Comparison of ENCODE assay signal across 11 cellular contexts in genomic region chr3:9087831-9088413, GRCh38.
A peak's percentile ranks its signal among the peaks of the same experiment; 100 is the strongest.
DNase-seq lines count a peak whose midpoint lies in the region; ATAC-seq and TF ChIP-seq lines count a peak whose summit lies in the region.
"Had no signal": no experiment of that assay in that cellular context is flagged by ENCODE, and none has a peak within 500 bp of the region (broad histone marks: within the 10 kb centered on the region; RNA-seq: fewer than 3 reads in every experiment).

No MANE protein-coding gene starts in this region.

- H3K18ac ChIP-seq in H9 (ENCODE audit: insufficient read length, low read depth, low read length): no peak overlapping the region

- H3K27me3 Mint-ChIP-seq in H9 (ENCODE audit: low read depth): no peaks in the 10 kb centered on the region
- H3K27me3 Mint-ChIP-seq in WTC11 (ENCODE audit: low read depth): no peaks in the 10 kb centered on the region; the same call in 1 of the 2 replicates
- no peaks in the 10 kb centered on the region for H3K27me3 Mint-ChIP-seq in type B pancreatic cell
- H3K27me3 Mint-ChIP-seq: activated naive CD8-positive, alpha-beta T cell had no signal

- H3K27ac Mint-ChIP-seq in H9 (no peak overlapping the region; a peak in 1 of 7 replicates), WTC11 (no peak overlapping the region), type B pancreatic cell (no peak overlapping the region)
- H3K27ac Mint-ChIP-seq: activated CD8-positive, alpha-beta T cell treated with anti-CD3 and anti-CD28 coated beads, Interleukin-2, amount 10 ng/mL, durations not matched to agents 7 days and 5 days; activated naive CD8-positive, alpha-beta T cell had no signal

- no peak overlapping the region for H2BK120ac ChIP-seq in H9 (ENCODE audit: low read depth, low read length, poor library complexity, severe bottlenecking)

- H3K36me3 Mint-ChIP-seq in H9 (ENCODE audit: insufficient read depth in 1 of 3, low read depth in 3 of 3) (peaks cover 0 to 1% (median 0%) of the 10 kb centered on the region in 3 experiments; a peak in 2 of 7 replicates), WTC11 (no peaks in the 10 kb centered on the region), type B pancreatic cell (no peaks in the 10 kb centered on the region)
- H3K36me3 Mint-ChIP-seq: activated naive CD8-positive, alpha-beta T cell had no signal

- H3K9ac ChIP-seq in H9 (ENCODE audit: extremely low read depth, insufficient read length, low read length): no peak overlapping the region

- no peaks in the 10 kb centered on the region for H3K23me2 ChIP-seq in H9 (ENCODE audit: insufficient read length, low read depth, low read length, poor library complexity, severe bottlenecking)

- H3K79me2 ChIP-seq in H9 (ENCODE audit: insufficient read depth, low read length): no peaks in the 10 kb centered on the region

- no peak overlapping the region for H3K23ac ChIP-seq in H9 (ENCODE audit: insufficient read length, low read depth, low read length)

- H3K4me3 Mint-ChIP-seq in H9 (no peak overlapping the region), WTC11 (no peak overlapping the region), type B pancreatic cell (no peak overlapping the region)
- H3K4me3 Mint-ChIP-seq: activated CD8-positive, alpha-beta T cell treated with anti-CD3 and anti-CD28 coated beads, Interleukin-2, amount 10 ng/mL, durations not matched to agents 7 days and 5 days; activated naive CD8-positive, alpha-beta T cell had no signal

- H3K4me3 ChIP-seq in psoas muscle: no peak overlapping the region

- H3K9me3 ChIP-seq in H9 (ENCODE audit: control insufficient read depth, low read depth, low read length): no peaks in the 10 kb centered on the region
- H3K9me3 ChIP-seq in psoas muscle: no peaks in the 10 kb centered on the region
- H3K9me3 ChIP-seq: neutrophil had no signal

- no peak overlapping the region for H4K91ac ChIP-seq in H9 (ENCODE audit: insufficient read length, low read depth, low read length)

- H3T11ph ChIP-seq in H9 (ENCODE audit: low read length): no peak overlapping the region

- DNase-seq in H9 (no peak), WTC11 (ENCODE audit: low spot score) (no peak), left ventricle myocardium superior (no peak), psoas muscle (peak in 1 of 2 donors; percentile 25), type B pancreatic cell (ENCODE audit: extremely low spot score, unreplicated experiment) (no peak), 8988T (no peak)
- DNase-seq: activated CD8-positive, alpha-beta T cell treated with anti-CD3 and anti-CD28 coated beads, Interleukin-2, amount 10 ng/mL, durations not matched to agents 7 days and 5 days had no signal

- H4K20me1 ChIP-seq in H9 (ENCODE audit: control insufficient read depth, insufficient read depth, insufficient read length): no peaks in the 10 kb centered on the region

- ATAC-seq in WTC11 (peak; percentile 28; the same call in 1 of the 2 replicates), left ventricle myocardium superior (peak; percentile 80), psoas muscle (peak; percentile 32 to 72 (median 60)), GM18502 (IDR thresholded peaks at IDR 0.05; ENCODE audit: poor library complexity, unreplicated experiment) (no peak), HG02588 (IDR thresholded peaks at IDR 0.05; ENCODE audit: unreplicated experiment) (no peak)
- ATAC-seq: activated CD8-positive, alpha-beta T cell treated with anti-CD3 and anti-CD28 coated beads, Interleukin-2, amount 10 ng/mL, durations not matched to agents 7 days and 5 days had no signal

- POLR2A ChIA-PET in WTC11 (lab: Charles Lee): no interaction called here

- H3K14ac ChIP-seq in H9 (ENCODE audit: insufficient read depth, low read length): peak overlapping the region; percentile 54; the same call in 1 of the 2 replicates

- no peak overlapping the region for H3K56ac ChIP-seq in H9 (ENCODE audit: insufficient read length, low read depth, low read length)

- peaks cover 0 to 3% of the 10 kb centered on the region in 2 experiments; a peak in 2 of 5 replicates for H3K9me3 Mint-ChIP-seq in H9
- peaks cover 14% of the 10 kb centered on the region for H3K9me3 Mint-ChIP-seq in WTC11
- H3K9me3 Mint-ChIP-seq in type B pancreatic cell: no peaks in the 10 kb centered on the region

- no peaks in the 10 kb centered on the region for H3K27me3 ChIP-seq in H9 (ENCODE audit: insufficient read depth, low read length)
- H3K27me3 ChIP-seq in psoas muscle (ENCODE audit: insufficient read depth in 3 of 3, low read length in 2 of 3): no peaks in the 10 kb centered on the region
- H3K27me3 ChIP-seq: neutrophil had no signal

- H2AFZ ChIP-seq in H9 (ENCODE audit: low read length): no peak overlapping the region

- H3K27ac ChIP-seq in H9 (ENCODE audit: insufficient read length, low read depth, low read length) (no peak overlapping the region), psoas muscle (no peak overlapping the region)
- H3K27ac ChIP-seq: neutrophil had no signal

- H4K5ac ChIP-seq in H9 (ENCODE audit: insufficient read length, low read depth, low read length): no peak overlapping the region

- H3K79me1 ChIP-seq in H9 (ENCODE audit: insufficient read depth, low read depth, low read length, poor library complexity, severe bottlenecking): no peaks in the 10 kb centered on the region

- H3K4me1 ChIP-seq in H9 (ENCODE audit: insufficient read depth, low read length) (no peaks in the 10 kb centered on the region), psoas muscle (no peaks in the 10 kb centered on the region)

- no peak overlapping the region for H2BK5ac ChIP-seq in H9 (ENCODE audit: insufficient read length, low read length)

- no peak overlapping the region for H2AK5ac ChIP-seq in H9 (ENCODE audit: insufficient read length, low read length)

- H3K36me3 ChIP-seq in psoas muscle (ENCODE audit: insufficient read depth in 1 of 2, low read depth in 1 of 2): no peaks in the 10 kb centered on the region
- H3K36me3 ChIP-seq: neutrophil had no signal

- H3K4me1 Mint-ChIP-seq in H9 (peaks cover 9 to 15% of the 10 kb centered on the region in 2 experiments), WTC11 (peaks cover 9% of the 10 kb centered on the region), type B pancreatic cell (ENCODE audit: unreplicated experiment) (peaks cover 22% of the 10 kb centered on the region)

- WGBS in H9 (ENCODE audit: extremely low coverage, insufficient read length, low lambda C conversion rate): no CpG with 5 or more reads among the region's 8 CpGs
- 68 to 83% (median 75%) methylated on average over 8 of the region's 8 CpGs for WGBS in psoas muscle, 3 donors

- no peak overlapping the region for H2BK12ac ChIP-seq in H9 (ENCODE audit: insufficient read length, low read depth, low read length)

- no peak overlapping the region for H3K4me2 ChIP-seq in H9 (ENCODE audit: insufficient read depth, insufficient read length, low read length)

- no peak for TF ChIP-seq CTCF in H9 (conservative IDR thresholded peaks at IDR 0.05)
- TF ChIP-seq CTCF in WTC11 (IDR thresholded peaks at IDR 0.05): no peak
- no peak for TF ChIP-seq CTCF in psoas muscle (IDR thresholded peaks at IDR 0.05)
- no peak for TF ChIP-seq CTCF in type B pancreatic cell (conservative IDR thresholded peaks at IDR 0.05)

- no peak overlapping the region for H3K4ac ChIP-seq in H9 (ENCODE audit: low read depth, low read length)

- no peak overlapping the region for H2BK15ac ChIP-seq in H9 (ENCODE audit: low read depth, low read length)

- intact Hi-C loops in left ventricle myocardium superior (cut with micrococcal nuclease) (no loop called here), psoas muscle (cut with DNase I) (loop anchor here in 1 of 2 donors (5.0 kb wide), 1 partner anchor 214 kb away; no protein-coding TSS in a partner anchor)

- no peak overlapping the region for H4K8ac ChIP-seq in H9 (replicated peaks; ENCODE audit: insufficient read length, low read depth, low read length)

- no peak overlapping the region for H2BK20ac ChIP-seq in H9 (ENCODE audit: low read depth, low read length, poor library complexity, severe bottlenecking)

- CTCF ChIA-PET in WTC11 (lab: Charles Lee): interaction anchor here (1.0 to 2.2 kb wide), 3 partner anchors 24 to 100 kb away, joined by 3 to 12 read pairs (median 3); no protein-coding TSS in a partner anchor

TF ChIP-seq in WTC11, 78 proteins besides CTCF, POLR2A, EP300 and RAD21 (continues in another document):
- TF ChIP-seq JUN (CRISPR knock-in tag; IDR thresholded peaks at IDR 0.05) (no peak), ZBTB43 (CRISPR knock-in tag; IDR thresholded peaks at IDR 0.05) (no peak), MXD4 (CRISPR knock-in tag; IDR thresholded peaks at IDR 0.05; ENCODE audit: borderline replicate concordance) (no peak)

Comparison
In these comparisons a context has a peak if more than half of its experiments do, and no peak if none do; other contexts are left out.
1. ATAC-seq: peak in WTC11 (single experiment), left ventricle myocardium superior (single experiment) and psoas muscle (4 of 4); none in GM18502 (single experiment) and HG02588 (single experiment).